ENCODE assay signal across 20 cellular contexts in genomic region chr3:188711898-188712256, GRCh38.
DNase-seq lines count a peak whose midpoint lies in the region; ATAC-seq, FAIRE-seq and TF ChIP-seq lines count a peak whose summit lies in the region.
"Had no signal": no experiment of that assay in that cellular context is flagged by ENCODE, and none has a peak within 500 bp of the region (broad histone marks: within the 10 kb centered on the region; RNA-seq: fewer than 3 reads in every experiment).

No MANE protein-coding gene starts in this region.

- CTCF ChIA-PET in A549 (lab: Yijun Ruan, JAX) (interaction anchor here (1.6 kb wide), 1 partner anchor 973 kb away, joined by 4 read pairs; no protein-coding TSS in a partner anchor), PC-3 (lab: Charles Lee) (no interaction called here), RWPE1 (lab: Yijun Ruan, JAX) (no interaction called here)

- no peak for FAIRE-seq in A549 (lab: Jason Lieb, UNC)
- FAIRE-seq: D721Med, GM18507, kidney had no signal

- H3K4me1 ChIP-seq in A549 (peaks cover 32% of the 10 kb centered on the region), PC-3 (ENCODE audit: insufficient read depth, low read length) (peaks cover 42% of the 10 kb centered on the region), mucosa of descending colon (ENCODE audit: low read depth) (no peaks in the 10 kb centered on the region), testis (no peaks in the 10 kb centered on the region)
- no peaks in the 10 kb centered on the region for H3K4me1 ChIP-seq in effector memory CD4-positive, alpha-beta T cell (ENCODE audit: control insufficient read depth, insufficient read depth, low read length, poor library complexity, severe bottlenecking)

- no peak for TF ChIP-seq CTCF in A549 (IDR thresholded peaks at IDR 0.05)
- TF ChIP-seq CTCF in PC-3 (conservative IDR thresholded peaks at IDR 0.05; ENCODE audit: low read depth, low read length) = no peak
- TF ChIP-seq CTCF in fibroblast of mammary gland (conservative IDR thresholded peaks at IDR 0.05; ENCODE audit: control insufficient read depth, insufficient read depth, low read depth, low read length) = no peak
- TF ChIP-seq CTCF in mucosa of descending colon (IDR thresholded peaks at IDR 0.05) = no peak
- no peak for TF ChIP-seq CTCF in RWPE1 (conservative IDR thresholded peaks at IDR 0.05; ENCODE audit: low read depth)
- no peak for TF ChIP-seq CTCF in testis (IDR thresholded peaks at IDR 0.05)

- no peaks in the 10 kb centered on the region for H3F3A ChIP-seq in PC-3 (ENCODE audit: low read length, unreplicated experiment)

- peak overlapping the region; percentile 12; the same call in 1 of the 2 replicates for H3K9ac ChIP-seq in PC-3 (ENCODE audit: low read length)
- H3K9ac ChIP-seq: KMS-11 had no signal

- no TSS peak for BruUV-seq in PC-3 (replicated peaks; lab: Mats Ljungman, UMichigan)

- DNase-seq in A549 (ENCODE audit: low read depth in 1 of 2, low spot score in 1 of 2) (no peak), PC-3 (no peak), fibroblast of mammary gland (ENCODE audit: low read depth) (peak; percentile 19), mucosa of descending colon (no peak), RWPE1 (ENCODE audit: low spot score) (no peak), testis (no peak)
- no peak for DNase-seq in effector memory CD4-positive, alpha-beta T cell
- DNase-seq: activated CD4-positive, CD25-positive, alpha-beta regulatory T cell; activated CD8-positive, alpha-beta memory T cell treated with anti-CD3 and anti-CD28 coated beads, Interleukin-2, amount 10 ng/mL, durations not matched to agents 7 days and 5 days; activated gamma-delta T cell treated with Interleukin-2 at 50 U/mL for 16 hours; H9; kidney; naive B cell; NCI-H1436; stimulated activated CD4-positive, alpha-beta T cell treated with anti-CD3 and anti-CD28 coated beads, Interleukin-4, amount 100 ng/mL, for 1 hour; T-cell had no signal

- peak overlapping the region; percentile 54 for H3K4me2 ChIP-seq in A549
- H3K4me2 ChIP-seq in PC-3 (ENCODE audit: low read length) = peak overlapping the region; percentile 70
- H3K4me2 ChIP-seq: KMS-11 had no signal

- no peak for TF ChIP-seq RAD21 in A549 (conservative IDR thresholded peaks at IDR 0.05 in 1 of 2, IDR thresholded peaks at IDR 0.05 in 1 of 2)

- no peaks in the 10 kb centered on the region for H3K9me2 ChIP-seq in PC-3 (replicated peaks; ENCODE audit: low read length)

- H3K36me3 ChIP-seq in PC-3 (ENCODE audit: low read depth, low read length) = no peaks in the 10 kb centered on the region
- H3K36me3 ChIP-seq in mucosa of descending colon (ENCODE audit: low read depth) = no peaks in the 10 kb centered on the region
- H3K36me3 ChIP-seq in testis (ENCODE audit: low read depth, missing control alignments) = no peaks in the 10 kb centered on the region
- H3K36me3 ChIP-seq in effector memory CD4-positive, alpha-beta T cell (ENCODE audit: control insufficient read depth, insufficient read depth, low read length) = no peaks in the 10 kb centered on the region

- H3K27ac ChIP-seq in A549 (peak overlapping the region in 1 of 2 experiments; percentile 52; a peak in 3 of 6 replicates), PC-3 (ENCODE audit: low read length) (peak overlapping the region; percentile 72), RWPE1 (no peak overlapping the region), testis (no peak overlapping the region)
- no peak overlapping the region for H3K27ac ChIP-seq in effector memory CD4-positive, alpha-beta T cell (ENCODE audit: insufficient read depth, low read length, poor library complexity, severe bottlenecking)
- H3K27ac ChIP-seq: KMS-11 had no signal

- no peak overlapping the region for H2AFZ ChIP-seq in PC-3 (ENCODE audit: low read length)

- 75% methylated on average over 3 of the region's 3 CpGs for WGBS in A549 (ENCODE audit: missing lambda C conversion rate)
- 74 to 83% methylated on average over 3 of the region's 3 CpGs for WGBS in testis, 2 donors

- no peaks in the 10 kb centered on the region for H4K20me1 ChIP-seq in PC-3 (ENCODE audit: low read length)

- no peak for TF ChIP-seq EP300 in A549 (IDR thresholded peaks at IDR 0.05)

- no peak; a peak in 2 of 6 replicates for ATAC-seq in A549
- no peak for ATAC-seq in PC-3
- peak; percentile 18 for ATAC-seq in mucosa of descending colon
- no peak for ATAC-seq in GM18519 (IDR thresholded peaks at IDR 0.05; ENCODE audit: low FRiP score, unreplicated experiment)
- ATAC-seq: activated CD8-positive, alpha-beta memory T cell treated with anti-CD3 and anti-CD28 coated beads, Interleukin-2, amount 10 ng/mL, durations not matched to agents 7 days and 5 days; T-cell had no signal

- POLR2A ChIA-PET in A549 (lab: Yijun Ruan, JAX) (no interaction called here), PC-3 (lab: Charles Lee; ENCODE audit: unreplicated experiment) (no interaction called here), RWPE1 (lab: Yijun Ruan, JAX; ENCODE audit: low non-redundant PET) (no interaction called here)

- no peaks in the 10 kb centered on the region for H3K27me3 ChIP-seq in PC-3 (ENCODE audit: low read length)
- H3K27me3 ChIP-seq in testis = no peaks in the 10 kb centered on the region
- H3K27me3 ChIP-seq in effector memory CD4-positive, alpha-beta T cell (replicated peaks; ENCODE audit: control insufficient read depth, insufficient read depth, low read length, poor library complexity, severe bottlenecking) = no peaks in the 10 kb centered on the region

- H3K9me3 ChIP-seq in A549 (no peaks in the 10 kb centered on the region), PC-3 (ENCODE audit: low read length) (no peaks in the 10 kb centered on the region), mucosa of descending colon (no peaks in the 10 kb centered on the region), testis (no peaks in the 10 kb centered on the region)
- no peaks in the 10 kb centered on the region for H3K9me3 ChIP-seq in effector memory CD4-positive, alpha-beta T cell (ENCODE audit: control insufficient read depth, low read length)

- H3K4me3 ChIP-seq in A549 (no peak overlapping the region), PC-3 (ENCODE audit: low read length) (peak overlapping the region; percentile 7; the same call in 1 of the 2 replicates), fibroblast of mammary gland (ENCODE audit: control insufficient read depth, low read depth, low read length) (no peak overlapping the region), mucosa of descending colon (no peak overlapping the region), testis (no peak overlapping the region)
- no peak overlapping the region for H3K4me3 ChIP-seq in effector memory CD4-positive, alpha-beta T cell (ENCODE audit: insufficient read depth, low read depth, low read length, poor library complexity, severe bottlenecking)

- no peaks in the 10 kb centered on the region for H3K79me2 ChIP-seq in PC-3 (ENCODE audit: low read length)

- TF ChIP-seq POLR2A in A549 (IDR thresholded peaks at IDR 0.05; ENCODE audit: low read length) (no peak), testis (IDR thresholded peaks at IDR 0.05) (no peak)

- intact Hi-C loops in PC-3 (cut with micrococcal nuclease) = loop anchor here (1.0 to 2.0 kb wide), 2 partner anchors 239 to 973 kb away; no protein-coding TSS in a partner anchor
- intact Hi-C loops in mucosa of descending colon (cut with DNase I, micrococcal nuclease) = no loop called here
- intact Hi-C loops in testis (cut with DNase I; ENCODE audit: low total_unique reads) = no loop called here

TF ChIP-seq in A549, 52 proteins besides CTCF, POLR2A, EP300 and RAD21:
- no peak for TF ChIP-seq NR3C1 (IDR thresholded peaks at IDR 0.05)
